In the genomic region with DNA sequence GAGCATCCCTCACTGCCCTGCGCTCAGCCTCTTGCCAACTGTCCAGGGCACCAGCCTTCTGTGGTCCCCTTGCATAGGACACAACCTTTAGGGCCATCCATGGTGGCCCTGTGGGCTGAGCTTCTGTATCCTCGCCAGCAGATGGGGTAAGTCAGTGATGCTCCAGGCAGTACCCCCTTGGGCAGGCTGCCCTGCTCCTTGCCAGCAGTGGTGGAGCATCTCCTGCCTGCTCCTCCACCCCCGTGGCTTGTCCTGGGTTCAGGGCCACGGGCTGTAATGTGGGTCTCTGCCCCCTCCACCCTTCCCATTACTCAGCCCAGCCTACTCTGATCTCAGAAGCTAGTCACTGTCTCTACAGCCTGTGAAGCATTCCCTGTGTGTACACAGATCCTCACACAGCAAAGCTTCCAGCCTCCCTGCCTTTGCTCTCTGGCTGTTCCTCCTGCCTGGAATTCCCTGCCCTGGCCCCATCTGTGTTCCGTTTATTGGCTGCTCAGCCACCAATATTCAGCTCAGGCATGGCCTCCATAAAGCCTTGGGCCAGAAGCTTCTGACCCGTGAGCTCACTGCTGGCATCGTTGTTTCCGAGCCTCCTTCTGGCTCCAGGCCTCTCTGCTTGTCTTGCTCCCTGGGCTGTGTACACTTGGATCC, we compare ENCODE assay signal across 8 cellular contexts.
A peak's percentile ranks its signal among the peaks of the same experiment; 100 is the strongest.
DNase-seq lines count a peak whose midpoint lies in the region; ATAC-seq lines count a peak whose summit lies in the region.

No MANE protein-coding gene starts in this region.

- peak; percentile 70 for ATAC-seq in activated naive CD8-positive, alpha-beta T cell treated with anti-CD3 and anti-CD28 coated beads, Interleukin-2, amount 10 ng/mL, durations not matched to agents 7 days and 5 days (ENCODE audit: low read depth)
- no peak for ATAC-seq in HG03520 (IDR thresholded peaks at IDR 0.05; ENCODE audit: unreplicated experiment)

- no peak overlapping the region for H3K4me3 Mint-ChIP-seq in activated naive CD8-positive, alpha-beta T cell treated with anti-CD3 and anti-CD28 coated beads, Interleukin-2, amount 10 ng/mL, durations not matched to agents 7 days and 5 days
- no peak overlapping the region for H3K4me3 Mint-ChIP-seq in activated naive CD8-positive, alpha-beta T cell treated with anti-CD3 and anti-CD28 coated beads for 36 hours
- H3K4me3 Mint-ChIP-seq in activated T-cell treated with anti-CD3 and anti-CD28 coated beads, Interleukin-2, amount 50 U/mL, for 24 hours, result no peak overlapping the region

- H3K27ac Mint-ChIP-seq in activated naive CD8-positive, alpha-beta T cell treated with anti-CD3 and anti-CD28 coated beads, Interleukin-2, amount 10 ng/mL, durations not matched to agents 7 days and 5 days, result no peak overlapping the region
- H3K27ac Mint-ChIP-seq in activated naive CD8-positive, alpha-beta T cell treated with anti-CD3 and anti-CD28 coated beads for 36 hours, result no peak overlapping the region
- no peak overlapping the region for H3K27ac Mint-ChIP-seq in activated T-cell treated with anti-CD3 and anti-CD28 coated beads, Interleukin-2, amount 50 U/mL, for 24 hours

- POLR2A ChIA-PET in activated naive CD8-positive, alpha-beta T cell treated with anti-CD3 and anti-CD28 coated beads, Interleukin-2, amount 10 ng/mL, durations not matched to agents 7 days and 5 days (lab: Charles Lee), result no interaction called here

- H3K27me3 Mint-ChIP-seq in activated naive CD8-positive, alpha-beta T cell treated with anti-CD3 and anti-CD28 coated beads, Interleukin-2, amount 10 ng/mL, durations not matched to agents 7 days and 5 days, result no peaks in the 10 kb centered on the region
- H3K27me3 Mint-ChIP-seq in activated naive CD8-positive, alpha-beta T cell treated with anti-CD3 and anti-CD28 coated beads for 36 hours, result peaks cover 16% of the 10 kb centered on the region
- peaks cover 17% of the 10 kb centered on the region for H3K27me3 Mint-ChIP-seq in activated T-cell treated with anti-CD3 and anti-CD28 coated beads, Interleukin-2, amount 50 U/mL, for 24 hours

- H3K4me1 Mint-ChIP-seq in activated naive CD8-positive, alpha-beta T cell treated with anti-CD3 and anti-CD28 coated beads, Interleukin-2, amount 10 ng/mL, durations not matched to agents 7 days and 5 days, result no peaks in the 10 kb centered on the region
- no peaks in the 10 kb centered on the region for H3K4me1 Mint-ChIP-seq in activated naive CD8-positive, alpha-beta T cell treated with anti-CD3 and anti-CD28 coated beads for 36 hours
- H3K4me1 Mint-ChIP-seq in activated T-cell treated with anti-CD3 and anti-CD28 coated beads, Interleukin-2, amount 50 U/mL, for 24 hours (ENCODE audit: low read depth), result no peaks in the 10 kb centered on the region

- H3K36me3 Mint-ChIP-seq in activated naive CD8-positive, alpha-beta T cell treated with anti-CD3 and anti-CD28 coated beads, Interleukin-2, amount 10 ng/mL, durations not matched to agents 7 days and 5 days, result no peaks in the 10 kb centered on the region
- H3K36me3 Mint-ChIP-seq in activated naive CD8-positive, alpha-beta T cell treated with anti-CD3 and anti-CD28 coated beads for 36 hours, result no peaks in the 10 kb centered on the region
- H3K36me3 Mint-ChIP-seq in activated T-cell treated with anti-CD3 and anti-CD28 coated beads, Interleukin-2, amount 50 U/mL, for 24 hours (ENCODE audit: low read depth), result no peaks in the 10 kb centered on the region

- DNase-seq in activated naive CD8-positive, alpha-beta T cell treated with anti-CD3 and anti-CD28 coated beads, Interleukin-2, amount 10 ng/mL, durations not matched to agents 7 days and 5 days, result no peak
- no peak for DNase-seq in activated naive CD8-positive, alpha-beta T cell treated with anti-CD3 and anti-CD28 coated beads for 36 hours
- DNase-seq in M059J (ENCODE audit: low read depth), result peak; percentile 43
- peak; percentile 42 for DNase-seq in activated T-cell treated with anti-CD3 and anti-CD28 coated beads, Interleukin-2, amount 50 U/mL, for 24 hours
- DNase-seq in islet precursor cell, result peak; percentile 79
- DNase-seq in NCI-H1048 (lab: John Stamatoyannopoulos, UW), result no peak
- DNase-seq in COLO829 (ENCODE audit: low spot score), result no peak

- no peaks in the 10 kb centered on the region for H3K9me3 Mint-ChIP-seq in activated naive CD8-positive, alpha-beta T cell treated with anti-CD3 and anti-CD28 coated beads, Interleukin-2, amount 10 ng/mL, durations not matched to agents 7 days and 5 days
- no peaks in the 10 kb centered on the region for H3K9me3 Mint-ChIP-seq in activated naive CD8-positive, alpha-beta T cell treated with anti-CD3 and anti-CD28 coated beads for 36 hours
- no peaks in the 10 kb centered on the region for H3K9me3 Mint-ChIP-seq in activated T-cell treated with anti-CD3 and anti-CD28 coated beads, Interleukin-2, amount 50 U/mL, for 24 hours

Comparison
In these comparisons a context has a peak if more than half of its experiments do, and no peak if none do; other contexts are left out.
1. DNase-seq: peak in M059J (single experiment), activated T-cell treated with anti-CD3 and anti-CD28 coated beads, Interleukin-2, amount 50 U/mL, for 24 hours (single experiment) and islet precursor cell (single experiment); none in activated naive CD8-positive, alpha-beta T cell treated with anti-CD3 and anti-CD28 coated beads, Interleukin-2, amount 10 ng/mL, durations not matched to agents 7 days and 5 days (single experiment), activated naive CD8-positive, alpha-beta T cell treated with anti-CD3 and anti-CD28 coated beads for 36 hours (single experiment), NCI-H1048 (single experiment) and COLO829 (single experiment).